8 cellular contexts compared by ENCODE assay signal in genomic region chr1:205430631-205431305, GRCh38.
DNase-seq lines count a peak whose midpoint lies in the region; TF ChIP-seq lines count a peak whose summit lies in the region.

No MANE protein-coding gene starts in this region.

- H3K27me3 ChIP-seq in iPS-15b (ENCODE audit: control insufficient read depth, insufficient read depth, low read length): peaks cover 42% of the 10 kb centered on the region

- no peak overlapping the region for H3K9ac ChIP-seq in iPS-15b (ENCODE audit: low read depth, low read length)

- H3K9me3 ChIP-seq in HEK293 (ENCODE audit: control insufficient read depth, insufficient read depth, low read depth, low read length) (no peaks in the 10 kb centered on the region), iPS-15b (ENCODE audit: control insufficient read depth, insufficient read depth, low read length) (no peaks in the 10 kb centered on the region)

- H3K4me1 Mint-ChIP-seq in T-helper 2 cell treated with Interferon-gamma antibody and Interleukin-4, amounts not matched to agents 5 μg/mL and 100 μg/mL, for 36 hours (ENCODE audit: low read depth): peaks cover 5% of the 10 kb centered on the region

- H3K4me3 ChIP-seq in HEK293 (ENCODE audit: low read depth, low read length): peak overlapping the region; percentile 46
- H3K4me3 ChIP-seq in astrocyte of the spinal cord (ENCODE audit: low read depth, low read length): peak overlapping the region; percentile 40
- peak overlapping the region; percentile 71 for H3K4me3 ChIP-seq in iPS-15b (ENCODE audit: low read depth, low read length)
- H3K4me3 ChIP-seq in skeletal muscle cell (ENCODE audit: low read depth, low read length): peak overlapping the region; percentile 50

- peak; percentile 93 for TF ChIP-seq CTCF in HEK293 (tag by site-specific recombination; IDR thresholded peaks at IDR 0.05)
- TF ChIP-seq CTCF in astrocyte of the spinal cord (IDR thresholded peaks at IDR 0.05; ENCODE audit: low read depth, low read length): peak; percentile 98

- CTCF ChIA-PET in HEK293 (lab: Yijun Ruan, JAX): interaction anchor here (0.6 to 5.0 kb wide), 47 partner anchors 10 to 598 kb away, joined by 3 to 46 read pairs (median 4); partner anchors contain the start of genes BLACAT1, ELK4, KLHDC8A and LEMD1

- H3K4me3 Mint-ChIP-seq in T-helper 2 cell treated with Interferon-gamma antibody and Interleukin-4, amounts not matched to agents 5 μg/mL and 100 μg/mL, for 36 hours: peak overlapping the region; percentile 85

- 0 out of 2 replicates have a peak, but pooled peaks cover 2% of the 10 kb centered on the region for H3K4me1 ChIP-seq in HEK293 (ENCODE audit: control insufficient read depth, insufficient read depth, low read length)
- peaks cover 4% of the 10 kb centered on the region for H3K4me1 ChIP-seq in iPS-15b (ENCODE audit: control insufficient read depth, insufficient read depth, low read length)

- POLR2A ChIA-PET in HEK293 (lab: Yijun Ruan, JAX): interaction anchor here (0.7 to 1.3 kb wide), 3 partner anchors 10 to 18 kb away, joined by 3 read pairs; no protein-coding TSS in a partner anchor

- H3K27me3 Mint-ChIP-seq in T-helper 2 cell treated with Interferon-gamma antibody and Interleukin-4, amounts not matched to agents 5 μg/mL and 100 μg/mL, for 36 hours (ENCODE audit: low read depth): peaks cover 41% of the 10 kb centered on the region

- in situ Hi-C loops in astrocyte of the spinal cord (cut with HindIII; ENCODE audit: low sequenced_read_pairs): no loop called here

- H3K36me3 ChIP-seq in HEK293 (ENCODE audit: control insufficient read depth in 2 of 2, insufficient read depth in 1 of 2, low read length in 2 of 2): no peaks in the 10 kb centered on the region
- H3K36me3 ChIP-seq in iPS-15b (ENCODE audit: control insufficient read depth, insufficient read depth, low read length): no peaks in the 10 kb centered on the region

- no peak overlapping the region for H3K27ac Mint-ChIP-seq in T-helper 2 cell treated with Interferon-gamma antibody and Interleukin-4, amounts not matched to agents 5 μg/mL and 100 μg/mL, for 36 hours

- DNase-seq in AG08395 (ENCODE audit: low spot score) (peak; percentile 74), astrocyte of the spinal cord (ENCODE audit: low read depth, low spot score) (peak; percentile 50), skeletal muscle cell (ENCODE audit: low read depth) (no peak), NCI-H1436 (lab: John Stamatoyannopoulos, UW) (no peak), SKM-1 (lab: John Stamatoyannopoulos, UW; ENCODE audit: unreplicated experiment) (no peak)
- peak; percentile 33 for DNase-seq in T-helper 2 cell treated with Interferon-gamma antibody and Interleukin-4, amounts not matched to agents 5 μg/mL and 100 μg/mL, for 36 hours (ENCODE audit: low spot score)

- H3K27ac ChIP-seq in HEK293 (ENCODE audit: extremely low read depth, low read depth, low read length): no peak overlapping the region

- H3K9me3 Mint-ChIP-seq in T-helper 2 cell treated with Interferon-gamma antibody and Interleukin-4, amounts not matched to agents 5 μg/mL and 100 μg/mL, for 36 hours: no peaks in the 10 kb centered on the region

- no peaks in the 10 kb centered on the region for H3K36me3 Mint-ChIP-seq in T-helper 2 cell treated with Interferon-gamma antibody and Interleukin-4, amounts not matched to agents 5 μg/mL and 100 μg/mL, for 36 hours (ENCODE audit: low read depth)

TF ChIP-seq in HEK293, 187 proteins besides CTCF, POLR2A, EP300 and RAD21 (continues in another document):
- 0 out of 2 replicates have a peak, but pooled peaks have one; percentile 22 for TF ChIP-seq ZNF324 (tag by site-specific recombination; IDR thresholded peaks at IDR 0.05)
- TF ChIP-seq ZNF664 (tag by site-specific recombination; IDR thresholded peaks at IDR 0.05): no peak
- no peak for TF ChIP-seq ZNF426 (tag by site-specific recombination; IDR thresholded peaks at IDR 0.05)
- 0 out of 2 replicates have a peak, but pooled peaks have one; percentile 40 for TF ChIP-seq PRDM1 (tag by site-specific recombination; IDR thresholded peaks at IDR 0.05)
- peak; percentile 74 for TF ChIP-seq ZNF335 (tag by site-specific recombination; conservative IDR thresholded peaks at IDR 0.05)
- TF ChIP-seq ZFP3 (tag by site-specific recombination; IDR thresholded peaks at IDR 0.05; ENCODE audit: low read depth): no peak
- TF ChIP-seq ZNF423 (tag by site-specific recombination; IDR thresholded peaks at IDR 0.05): no peak
- TF ChIP-seq ZNF2 (tag by site-specific recombination; IDR thresholded peaks at IDR 0.05): 0 out of 2 replicates have a peak, but pooled peaks have one; percentile 35
- TF ChIP-seq ZNF354C (tag by site-specific recombination; IDR thresholded peaks at IDR 0.05; ENCODE audit: borderline replicate concordance, low read depth): no peak
- TF ChIP-seq ZBTB49 (tag by site-specific recombination; IDR thresholded peaks at IDR 0.05; ENCODE audit: low read depth): no peak
- TF ChIP-seq ZNF19 (tag by site-specific recombination; IDR thresholded peaks at IDR 0.05; ENCODE audit: low read depth): no peak
- TF ChIP-seq ZNF677 (tag by site-specific recombination; IDR thresholded peaks at IDR 0.05): no peak
- peak; percentile 53; the same call in 1 of the 2 replicates for TF ChIP-seq ZNF561 (tag by site-specific recombination; IDR thresholded peaks at IDR 0.05; ENCODE audit: borderline replicate concordance)
- peak; percentile 35; the same call in 1 of the 2 replicates for TF ChIP-seq ZBTB17 (tag by site-specific recombination; IDR thresholded peaks at IDR 0.05)
- no peak for TF ChIP-seq ZNF311 (tag by site-specific recombination; IDR thresholded peaks at IDR 0.05; ENCODE audit: borderline replicate concordance)
- no peak for TF ChIP-seq ZNF514 (tag by site-specific recombination; IDR thresholded peaks at IDR 0.05)
- no peak for TF ChIP-seq ZIC2 (tag by site-specific recombination; IDR thresholded peaks at IDR 0.05)
- TF ChIP-seq ZNF366 (tag by site-specific recombination; conservative IDR thresholded peaks at IDR 0.05): peak; percentile 45; the same call in 1 of the 2 replicates
- TF ChIP-seq FEZF1 (tag by site-specific recombination; IDR thresholded peaks at IDR 0.05): no peak
- TF ChIP-seq ZNF626 (tag by site-specific recombination; IDR thresholded peaks at IDR 0.05): no peak
- peak; percentile 74 for TF ChIP-seq ZNF341 (tag by site-specific recombination; IDR thresholded peaks at IDR 0.05; ENCODE audit: low read depth)
- peak; percentile 69 for TF ChIP-seq ZNF654 (tag by site-specific recombination; IDR thresholded peaks at IDR 0.05; ENCODE audit: low read depth)
- TF ChIP-seq ZNF560 (tag by site-specific recombination; IDR thresholded peaks at IDR 0.05; ENCODE audit: borderline replicate concordance): no peak
- TF ChIP-seq AEBP2 (tag by site-specific recombination; IDR thresholded peaks at IDR 0.05; ENCODE audit: borderline replicate concordance): no peak
- no peak for TF ChIP-seq OVOL3 (tag by site-specific recombination; IDR thresholded peaks at IDR 0.05)
- TF ChIP-seq ZNF169 (tag by site-specific recombination; IDR thresholded peaks at IDR 0.05): no peak
- TF ChIP-seq ZSCAN4 (tag by site-specific recombination; IDR thresholded peaks at IDR 0.05): no peak
- TF ChIP-seq ZNF350 (tag by site-specific recombination; IDR thresholded peaks at IDR 0.05): no peak
- no peak for TF ChIP-seq MEIS1 (CRISPR knock-in tag; IDR thresholded peaks at IDR 0.05; ENCODE audit: borderline replicate concordance)
- no peak for TF ChIP-seq SETDB1 (IDR thresholded peaks at IDR 0.05; ENCODE audit: insufficient read length, low read length)

Comparison
In these comparisons a context has a peak if more than half of its experiments do, and no peak if none do; other contexts are left out.
1. DNase-seq: peak in AG08395 (single experiment), T-helper 2 cell treated with Interferon-gamma antibody and Interleukin-4, amounts not matched to agents 5 μg/mL and 100 μg/mL, for 36 hours (single experiment) and astrocyte of the spinal cord (single experiment); none in skeletal muscle cell (single experiment), NCI-H1436 (single experiment) and SKM-1 (single experiment).
2. Peak in every context shown above with its lines, with median percentiles within 50 percentile points of each other: H3K4me3 ChIP-seq.